ENCODE assay signal across 6 cellular contexts in genomic region chr12:55931317-55931779, GRCh38. TPM values are rescaled to one million over a fixed set of nuclear protein-coding genes. Genes with fewer than 3 reads are reported as not detected.
A peak's percentile ranks its signal among the peaks of the same experiment; 100 is the strongest.
DNase-seq lines count a peak whose midpoint lies in the region; ATAC-seq and TF ChIP-seq lines count a peak whose summit lies in the region.

No MANE protein-coding gene starts in this region.

- H3K14ac ChIP-seq in neuronal stem cell (ENCODE audit: low read length): no peak overlapping the region

- H3K27me3 ChIP-seq in mammary epithelial cell (ENCODE audit: insufficient read depth, low read length) (no peaks in the 10 kb centered on the region), neuronal stem cell (ENCODE audit: control insufficient read depth in 3 of 3, insufficient read depth in 3 of 3, low read depth in 1 of 3, low read length in 3 of 3) (peaks cover 4 to 44% (median 20%) of the 10 kb centered on the region in 3 experiments)

- H3K9ac ChIP-seq in mammary epithelial cell (ENCODE audit: insufficient read depth, low read length): peak overlapping the region; percentile 87
- H3K9ac ChIP-seq in neuronal stem cell (ENCODE audit: low read depth, low read length, poor library complexity): no peak overlapping the region

- H3K9me3 ChIP-seq in mammary epithelial cell (replicated peaks; ENCODE audit: insufficient read depth, low read length) (no peaks in the 10 kb centered on the region), neuronal stem cell (replicated peaks in 1 of 2; ENCODE audit: control insufficient read depth in 2 of 2, insufficient read depth in 1 of 2, low read depth in 1 of 2, low read length in 2 of 2) (no peaks in the 10 kb centered on the region)

- H2AFZ ChIP-seq in mammary epithelial cell (ENCODE audit: low read depth, low read length) (peak overlapping the region; percentile 39), neuronal stem cell (ENCODE audit: low read length) (peak overlapping the region; percentile 88)

- no peak overlapping the region for H2BK120ac ChIP-seq in neuronal stem cell (ENCODE audit: low read depth, low read length)

- DNase-seq in HFFc6 (no peak), mammary epithelial cell (no peak), neuronal stem cell (ENCODE audit: low spot score) (no peak), superior temporal gyrus (ENCODE audit: extremely low spot score) (no peak), NCI-H2107 (lab: John Stamatoyannopoulos, UW) (no peak)

- dilution Hi-C loops in mammary epithelial cell (cut with HindIII; ENCODE audit: low sequenced_read_pairs): loop anchor here (10.0 kb wide), 2 partner anchors 63 to 217 kb away; partner anchors contain the start of genes BLOC1S1 and SUOX

- H3K4me2 ChIP-seq in mammary epithelial cell (ENCODE audit: insufficient read depth, low read depth, low read length) (peak overlapping the region; percentile 77), neuronal stem cell (ENCODE audit: insufficient read depth, low read length, poor library complexity, severe bottlenecking) (peak overlapping the region; percentile 80)

- peaks cover 70% of the 10 kb centered on the region for H3K79me2 ChIP-seq in mammary epithelial cell (ENCODE audit: insufficient read depth, low read length)

- no peak overlapping the region for H2AK5ac ChIP-seq in neuronal stem cell (ENCODE audit: low read depth, low read length)

- peak overlapping the region; percentile 92 for H3K27ac Mint-ChIP-seq in HFFc6

- H3K27me3 Mint-ChIP-seq in HFFc6 (ENCODE audit: insufficient read depth): no peaks in the 10 kb centered on the region; the same call in 1 of the 2 replicates

- H4K8ac ChIP-seq in neuronal stem cell (ENCODE audit: low read depth, low read length): no peak overlapping the region

- no peak overlapping the region for H2BK12ac ChIP-seq in neuronal stem cell (ENCODE audit: low read length)

- no peak overlapping the region for H2BK5ac ChIP-seq in neuronal stem cell (ENCODE audit: low read length)

- H4K20me1 ChIP-seq in mammary epithelial cell (ENCODE audit: insufficient read depth, low read length): no peaks in the 10 kb centered on the region

- no peak overlapping the region for H4K91ac ChIP-seq in neuronal stem cell (ENCODE audit: low read depth, low read length, poor library complexity)

- TF ChIP-seq CTCF in HFFc6 (IDR thresholded peaks at IDR 0.05) (no peak), mammary epithelial cell (conservative IDR thresholded peaks at IDR 0.05 in 1 of 2, IDR thresholded peaks at IDR 0.05 in 1 of 2; ENCODE audit: extremely low read depth in 1 of 2, insufficient read depth in 1 of 2, low read depth in 1 of 2, low read length in 2 of 2) (no peak)

- intact Hi-C loops in mammary epithelial cell (cut with micrococcal nuclease): loop anchor here (2.0 kb wide), 3 partner anchors 25 to 193 kb away; partner anchors contain the start of gene RPS26

- 4% methylated on average over 7 of the region's 10 CpGs for WGBS in mammary epithelial cell (ENCODE audit: low coverage, missing lambda C conversion rate)
- no CpG with 5 or more reads among the region's 10 CpGs for WGBS in neuronal stem cell (ENCODE audit: extremely low coverage in 2 of 2, insufficient read length in 2 of 2, insufficient replicate concordance in 1 of 2), 2 donors

- H3K36me3 ChIP-seq in mammary epithelial cell (ENCODE audit: insufficient read depth, low read length) (no peaks in the 10 kb centered on the region), neuronal stem cell (replicated peaks in 1 of 2; ENCODE audit: control insufficient read depth in 2 of 2, insufficient read depth in 2 of 2, low read length in 2 of 2) (no peaks in the 10 kb centered on the region)

- in situ Hi-C loops in mammary epithelial cell (cut with MboI; ENCODE audit: low sequenced_read_pairs in 2 of 2): no loop called here

- H2BK15ac ChIP-seq in neuronal stem cell (ENCODE audit: low read length): peak overlapping the region; percentile 4

- H3K79me1 ChIP-seq in neuronal stem cell (ENCODE audit: low read depth, low read length): no peaks in the 10 kb centered on the region

- peak overlapping the region; percentile 49 for H3K18ac ChIP-seq in neuronal stem cell (ENCODE audit: low read length)

- H3K4me1 Mint-ChIP-seq in HFFc6 (ENCODE audit: low read depth): peaks cover 71% of the 10 kb centered on the region

- peaks cover 4% of the 10 kb centered on the region; the same call in 1 of the 2 replicates for H3K36me3 Mint-ChIP-seq in HFFc6 (ENCODE audit: low read depth)

- H3K4ac ChIP-seq in neuronal stem cell (ENCODE audit: low read length): no peak overlapping the region

- H3K4me1 ChIP-seq in mammary epithelial cell (ENCODE audit: insufficient read depth, low read length): peaks cover 61% of the 10 kb centered on the region
- H3K4me1 ChIP-seq in neuronal stem cell (ENCODE audit: control insufficient read depth in 2 of 2, insufficient read depth in 1 of 2, low read depth in 1 of 2, low read length in 2 of 2): peaks cover 9 to 16% of the 10 kb centered on the region in 2 donors

- no TSS peak for BruUV-seq in mammary epithelial cell (replicated peaks; lab: Mats Ljungman, UMichigan)

- peak overlapping the region; percentile 91 for H3K4me3 Mint-ChIP-seq in HFFc6

- no peaks in the 10 kb centered on the region for H3K9me3 Mint-ChIP-seq in HFFc6

- no peak overlapping the region for H3K23ac ChIP-seq in neuronal stem cell (ENCODE audit: low read depth, low read length, poor library complexity)

- H3K4me3 ChIP-seq in mammary epithelial cell (replicated peaks in 1 of 3; ENCODE audit: insufficient read depth in 1 of 3, low read depth in 2 of 3, low read length in 3 of 3): peak overlapping the region; percentile 63 to 95 (median 92)
- peak overlapping the region; percentile 58 for H3K4me3 ChIP-seq in neuronal stem cell (ENCODE audit: low read length in 2 of 2)

- no peak for ATAC-seq in esophagus mucosa

- CTCF ChIA-PET in mammary epithelial cell (lab: Charles Lee; ENCODE audit: low non-redundant PET): interaction anchor here (0.6 kb wide), 2 partner anchors 11 to 140 kb away, joined by 3 to 10 read pairs; no protein-coding TSS in a partner anchor

- peak overlapping the region; percentile 77 for H3K27ac ChIP-seq in mammary epithelial cell (ENCODE audit: insufficient read depth, low read depth, low read length)
- no peak overlapping the region for H3K27ac ChIP-seq in neuronal stem cell (replicated peaks; ENCODE audit: low read length)

RNA-seq across cellular contexts. Expression of gene DGKA, which starts 0.4 kb away (rescaled TPM):
- total RNA-seq in HFFc6 (2021; fragmentation: NEBNext Ultra II Directional; extraction: Animal tissue kit (Norgen Biotek cat#: 25700)): 10 to 100 TPM; 67.1 to 87.4 (median 79.6) TPM
- total RNA-seq in mammary epithelial cell (100 to 1,000 TPM; 204 to 378 TPM), esophagus mucosa (170 TPM)
- 195 TPM for polyA plus RNA-seq in mammary epithelial cell
- 263 TPM for polyA minus RNA-seq in mammary epithelial cell
- 11.5 TPM for polyA plus RNA-seq in neuronal stem cell (2013, experiment 1 of 2)
- 10.1 TPM for polyA plus RNA-seq in neuronal stem cell (2013, experiment 2 of 2)

RNA-seq across cellular contexts. Expression of gene PYM1, which starts 3.7 kb away (rescaled TPM):
- total RNA-seq in HFFc6 (2021; fragmentation: NEBNext Ultra II Directional; extraction: Animal tissue kit (Norgen Biotek cat#: 25700)): 10 to 100 TPM; 25.0 to 32.3 (median 28.3) TPM
- 10 to 100 TPM; 37.2 to 38.0 TPM for total RNA-seq in mammary epithelial cell
- polyA plus RNA-seq in mammary epithelial cell: 47.8 TPM
- polyA minus RNA-seq in mammary epithelial cell: 28.7 TPM
- 50.0 TPM for polyA plus RNA-seq in neuronal stem cell (2013, experiment 1 of 2)
- 49.6 TPM for polyA plus RNA-seq in neuronal stem cell (2013, experiment 2 of 2)
- total RNA-seq in esophagus mucosa: 66.9 TPM

RNA-seq across cellular contexts. Expression of gene PMEL, which starts 34.5 kb away (rescaled TPM):
- total RNA-seq in HFFc6 (2021; fragmentation: NEBNext Ultra II Directional; extraction: Animal tissue kit (Norgen Biotek cat#: 25700)): 1 to 10 TPM in 1 of 6 experiments, under 1 TPM in 5; 0.47 to 1.3 (median 0.59) TPM
- total RNA-seq in mammary epithelial cell (1 to 10 TPM in 1 of 2 donors, under 1 TPM in 1; 0.67 to 1.9 TPM), esophagus mucosa (0.52 TPM)
- 1.4 TPM for polyA plus RNA-seq in mammary epithelial cell
- not detected for polyA minus RNA-seq in mammary epithelial cell
- polyA plus RNA-seq in neuronal stem cell (2013, experiment 1 of 2): 298 TPM
- polyA plus RNA-seq in neuronal stem cell (2013, experiment 2 of 2): 291 TPM

RNA-seq across cellular contexts. Expression of gene CDK2, which starts 35.3 kb away (rescaled TPM):
- total RNA-seq in HFFc6 (2021; fragmentation: NEBNext Ultra II Directional; extraction: Animal tissue kit (Norgen Biotek cat#: 25700)): 10 to 100 TPM; 27.1 to 61.0 (median 53.9) TPM
- total RNA-seq in mammary epithelial cell (10 to 100 TPM; 17.5 to 54.9 TPM), esophagus mucosa (20.5 TPM)
- polyA plus RNA-seq in mammary epithelial cell: 50.0 TPM
- 154 TPM for polyA minus RNA-seq in mammary epithelial cell
- 69.3 TPM for polyA plus RNA-seq in neuronal stem cell (2013, experiment 1 of 2)
- polyA plus RNA-seq in neuronal stem cell (2013, experiment 2 of 2): 71.8 TPM

RNA-seq across cellular contexts. Expression of gene RAB5B, which starts 42.5 kb away (rescaled TPM):
- 100 to 1,000 TPM in 2 of 6 experiments, 10 to 100 TPM in 4; 90.2 to 107 (median 96.5) TPM for total RNA-seq in HFFc6 (2021; fragmentation: NEBNext Ultra II Directional; extraction: Animal tissue kit (Norgen Biotek cat#: 25700))
- total RNA-seq in mammary epithelial cell: 10 to 100 TPM; 79.4 to 92.5 TPM
- polyA plus RNA-seq in mammary epithelial cell: 87.1 TPM
- 153 TPM for polyA minus RNA-seq in mammary epithelial cell
- 90.1 TPM for polyA plus RNA-seq in neuronal stem cell (2013, experiment 1 of 2)
- 89.7 TPM for polyA plus RNA-seq in neuronal stem cell (2013, experiment 2 of 2)
- 111 TPM for total RNA-seq in esophagus mucosa
